Comparison of ENCODE assay signal across 25 cellular contexts in genomic region chr14:61091657-61092273, GRCh38.
"Had no signal": no experiment of that assay in that cellular context is flagged by ENCODE, and none has a peak within 500 bp of the region (broad histone marks: within the 10 kb centered on the region; RNA-seq: fewer than 3 reads in every experiment).

No MANE protein-coding gene starts in this region.

- H3K36me3 ChIP-seq: adrenal gland, ascending aorta, brain microvascular endothelial cell, esophagus muscularis mucosa, left ventricle myocardium inferior, neural progenitor cell, right lobe of liver, upper lobe of left lung had no signal

- H3K9me3 ChIP-seq: adrenal gland, ascending aorta, esophagus muscularis mucosa, left ventricle myocardium inferior, right lobe of liver, upper lobe of left lung had no signal

- ATAC-seq: activated CD8-positive, alpha-beta memory T cell treated with anti-CD3 and anti-CD28 coated beads, Interleukin-2, amount 10 ng/mL, durations not matched to agents 7 days and 5 days; activated CD8-positive, alpha-beta T cell treated with anti-CD3 and anti-CD28 coated beads, Interleukin-2, amount 10 ng/mL, durations not matched to agents 7 days and 5 days; activated naive CD4-positive, alpha-beta T cell treated with anti-CD3 and anti-CD28 coated beads, Interleukin-2, amount 50 U/mL, for 72 hours; foreskin keratinocyte; natural killer cell; stimulated activated effector memory CD8-positive, alpha-beta T cell treated with anti-CD3 and anti-CD28 coated beads, Interleukin-12 subunit alpha, Interleukin-12 subunit beta, amount 100 ng/mL, for 72 hours; WTC11 had no signal

- H3K4me2 ChIP-seq: neural progenitor cell had no signal

- H3K4me1 ChIP-seq: ascending aorta, esophagus muscularis mucosa, foreskin keratinocyte, left ventricle myocardium inferior, right lobe of liver had no signal

- H3K27ac ChIP-seq: brain microvascular endothelial cell, esophagus muscularis mucosa, foreskin keratinocyte, left ventricle myocardium inferior, neural progenitor cell, right lobe of liver, upper lobe of left lung had no signal

- H3K9ac ChIP-seq: neural progenitor cell had no signal

- DNase-seq: activated CD8-positive, alpha-beta memory T cell treated with anti-CD3 and anti-CD28 coated beads, Interleukin-2, amount 10 ng/mL, durations not matched to agents 7 days and 5 days; activated CD8-positive, alpha-beta T cell treated with anti-CD3 and anti-CD28 coated beads, Interleukin-2, amount 10 ng/mL, durations not matched to agents 7 days and 5 days; activated T-cell treated with anti-CD3 and anti-CD28 coated beads, Interleukin-2, amount 50 U/mL, for 48 hours; adrenal gland; brain microvascular endothelial cell; foreskin keratinocyte; kidney glomerular epithelial cell; left ventricle myocardium inferior; mesendoderm; natural killer cell; occipital lobe; posterior cingulate gyrus; right lobe of liver; stimulated activated CD4-positive, alpha-beta T cell treated with anti-CD3 and anti-CD28 coated beads, Interleukin-4, amount 100 ng/mL, for 24 hours; substantia nigra; T-helper 2 cell; upper lobe of left lung had no signal

- H3K27me3 ChIP-seq: adrenal gland, ascending aorta, brain microvascular endothelial cell, esophagus muscularis mucosa, foreskin keratinocyte, neural progenitor cell, right lobe of liver, upper lobe of left lung had no signal

- H2AFZ ChIP-seq: neural progenitor cell had no signal

- H3K4me3 ChIP-seq: adrenal gland, ascending aorta, esophagus muscularis mucosa, left ventricle myocardium inferior, lung, neural progenitor cell, right lobe of liver, skin epidermis, upper lobe of left lung had no signal
